8 cellular contexts compared by ENCODE assay signal in genomic region chr3:156448300-156448699, GRCh38.
DNase-seq lines count a peak whose midpoint lies in the region; ATAC-seq and TF ChIP-seq lines count a peak whose summit lies in the region.

No MANE protein-coding gene starts in this region.

- intact Hi-C loops in lower lobe of right lung (cut with DNase I): no loop called here

- H3K4me1 ChIP-seq in lower lobe of right lung: no peaks in the 10 kb centered on the region

- H3K27me3 Mint-ChIP-seq in activated T-cell treated with anti-CD3 and anti-CD28 coated beads, Interleukin-2, amount 50 U/mL, for 72 hours (ENCODE audit: low read depth): peaks cover 4% of the 10 kb centered on the region

- DNase-seq in DMS53 (lab: John Stamatoyannopoulos, UW): peak; percentile 41
- DNase-seq in DMS53 treated with DMSO at 0.1 percent for 48 hours (lab: John Stamatoyannopoulos, UW; ENCODE audit: unreplicated experiment): no peak
- DNase-seq in activated T-cell treated with anti-CD3 and anti-CD28 coated beads, Interleukin-2, amount 50 U/mL, for 72 hours: peak; percentile 17 to 32
- no peak for DNase-seq in lower lobe of right lung
- no peak for DNase-seq in NCI-H1092 (lab: John Stamatoyannopoulos, UW)
- DNase-seq in NCI-H345 treated with DMSO at 0.1 percent for 48 hours (lab: John Stamatoyannopoulos, UW; ENCODE audit: unreplicated experiment): no peak

- no peak overlapping the region for H3K4me3 Mint-ChIP-seq in activated T-cell treated with anti-CD3 and anti-CD28 coated beads, Interleukin-2, amount 50 U/mL, for 72 hours

- H3K4me1 Mint-ChIP-seq in activated T-cell treated with anti-CD3 and anti-CD28 coated beads, Interleukin-2, amount 50 U/mL, for 72 hours (ENCODE audit: low read depth): no peaks in the 10 kb centered on the region

- H3K36me3 Mint-ChIP-seq in activated T-cell treated with anti-CD3 and anti-CD28 coated beads, Interleukin-2, amount 50 U/mL, for 72 hours (ENCODE audit: insufficient read depth in 2 of 2): no peaks in the 10 kb centered on the region

- no peaks in the 10 kb centered on the region for H3K9me3 Mint-ChIP-seq in activated T-cell treated with anti-CD3 and anti-CD28 coated beads, Interleukin-2, amount 50 U/mL, for 72 hours

- no peak overlapping the region for H3K4me3 ChIP-seq in lower lobe of right lung

- TF ChIP-seq CTCF in LNCAP (IDR thresholded peaks at IDR 0.05): peak; percentile 42; the same call in 1 of the 2 replicates
- peak; percentile 14 for TF ChIP-seq CTCF in lower lobe of right lung (IDR thresholded peaks at IDR 0.05)

- no peaks in the 10 kb centered on the region for H3K9me3 ChIP-seq in lower lobe of right lung

- H3K36me3 ChIP-seq in lower lobe of right lung: no peaks in the 10 kb centered on the region

- no peak overlapping the region for H3K27ac Mint-ChIP-seq in activated T-cell treated with anti-CD3 and anti-CD28 coated beads, Interleukin-2, amount 50 U/mL, for 72 hours

- ATAC-seq in GM21723 (IDR thresholded peaks at IDR 0.05; ENCODE audit: unreplicated experiment) (peak; percentile 78), lower lobe of right lung (no peak)
- ATAC-seq in activated T-cell treated with anti-CD3 and anti-CD28 coated beads, Interleukin-2, amount 50 U/mL, for 72 hours (replicated peaks in 1 of 2): peak in 1 of 2 donors; percentile 43

- no peaks in the 10 kb centered on the region for H3K27me3 ChIP-seq in lower lobe of right lung (ENCODE audit: low read depth)

- no peak overlapping the region for H3K27ac ChIP-seq in lower lobe of right lung

Comparison
In these comparisons a context has a peak if more than half of its experiments do, and no peak if none do; other contexts are left out.
1. DNase-seq: peak in DMS53 (single experiment) and activated T-cell treated with anti-CD3 and anti-CD28 coated beads, Interleukin-2, amount 50 U/mL, for 72 hours (2 of 2); none in DMS53 treated with DMSO at 0.1 percent for 48 hours (single experiment), lower lobe of right lung (single experiment), NCI-H1092 (single experiment) and NCI-H345 treated with DMSO at 0.1 percent for 48 hours (single experiment).